8 cellular contexts compared by ENCODE assay signal in genomic region chr2:101223814-101224231, GRCh38. TPM values are rescaled to one million over a fixed set of nuclear protein-coding genes. Genes with fewer than 3 reads are reported as not detected.
DNase-seq lines count a peak whose midpoint lies in the region; ATAC-seq and TF ChIP-seq lines count a peak whose summit lies in the region.

No MANE protein-coding gene starts in this region.

- intact Hi-C loops in activated CD4-positive, alpha-beta T cell treated with anti-CD3 and anti-CD28 coated beads for 36 hours (cut with DNase I, micrococcal nuclease) = no loop called here
- intact Hi-C loops in mucosa of descending colon (cut with DNase I, micrococcal nuclease) = no loop called here
- intact Hi-C loops in prostate gland (cut with DNase I) = no loop called here

- H3K36me3 ChIP-seq in mucosa of descending colon (ENCODE audit: low read depth) = no peaks in the 10 kb centered on the region
- no peaks in the 10 kb centered on the region for H3K36me3 ChIP-seq in right atrium auricular region
- no peaks in the 10 kb centered on the region for H3K36me3 ChIP-seq in prostate gland

- DNase-seq in DMS79 treated with DMSO at 0.1 percent for 48 hours (lab: John Stamatoyannopoulos, UW) (peak; percentile 63), HL-60 (ENCODE audit: low read depth in 1 of 2, low spot score in 1 of 2) (peak; percentile 63 to 96), mucosa of descending colon (peak in 1 of 3 donors; percentile 31), right atrium auricular region (ENCODE audit: low spot score) (no peak), SK-N-DZ (ENCODE audit: low spot score) (no peak), prostate gland (ENCODE audit: low spot score) (no peak)
- DNase-seq in activated CD4-positive, alpha-beta T cell treated with anti-CD3 and anti-CD28 coated beads for 36 hours = peak; percentile 64

- H3K9me3 Mint-ChIP-seq in activated CD4-positive, alpha-beta T cell treated with anti-CD3 and anti-CD28 coated beads for 36 hours (ENCODE audit: low read depth) = peaks cover 11% of the 10 kb centered on the region

- CTCF ChIA-PET in activated CD4-positive, alpha-beta T cell treated with anti-CD3 and anti-CD28 coated beads for 36 hours (lab: Charles Lee) = interaction anchor here (0.5 to 1.5 kb wide), 6 partner anchors 28 to 1241 kb away, joined by 3 to 5 read pairs (median 4); no protein-coding TSS in a partner anchor

- H3K36me3 Mint-ChIP-seq in activated CD4-positive, alpha-beta T cell treated with anti-CD3 and anti-CD28 coated beads for 36 hours (ENCODE audit: low read depth) = no peaks in the 10 kb centered on the region

- H3K4me1 ChIP-seq in mucosa of descending colon (ENCODE audit: low read depth) = no peaks in the 10 kb centered on the region
- H3K4me1 ChIP-seq in right atrium auricular region = no peaks in the 10 kb centered on the region
- no peaks in the 10 kb centered on the region for H3K4me1 ChIP-seq in prostate gland (replicated peaks)

- H3K4me3 ChIP-seq in HL-60 (replicated peaks; ENCODE audit: insufficient read depth, low read length) (no peak overlapping the region), mucosa of descending colon (no peak overlapping the region), right atrium auricular region (no peak overlapping the region), prostate gland (no peak overlapping the region)

- 75% methylated on average over 7 of the region's 7 CpGs for WGBS in prostate gland

- peak overlapping the region; percentile 9 for H3K27ac Mint-ChIP-seq in activated CD4-positive, alpha-beta T cell treated with anti-CD3 and anti-CD28 coated beads for 36 hours

- H3K27ac ChIP-seq in HL-60 (replicated peaks) (peak overlapping the region; percentile 67), right atrium auricular region (no peak overlapping the region), prostate gland (no peak overlapping the region)

- no peak overlapping the region for H3K4me3 Mint-ChIP-seq in activated CD4-positive, alpha-beta T cell treated with anti-CD3 and anti-CD28 coated beads for 36 hours

- TF ChIP-seq POLR2A in prostate gland (IDR thresholded peaks at IDR 0.05) = no peak

- peaks cover 12% of the 10 kb centered on the region for H3K4me1 Mint-ChIP-seq in activated CD4-positive, alpha-beta T cell treated with anti-CD3 and anti-CD28 coated beads for 36 hours

- TF ChIP-seq CTCF in HL-60 (IDR thresholded peaks at IDR 0.05; ENCODE audit: insufficient read depth, low read length) (no peak), mucosa of descending colon (IDR thresholded peaks at IDR 0.05) (no peak), right atrium auricular region (IDR thresholded peaks at IDR 0.05) (no peak), prostate gland (IDR thresholded peaks at IDR 0.05) (no peak)

- no peaks in the 10 kb centered on the region for H3K27me3 Mint-ChIP-seq in activated CD4-positive, alpha-beta T cell treated with anti-CD3 and anti-CD28 coated beads for 36 hours

- POLR2A ChIA-PET in activated CD4-positive, alpha-beta T cell treated with anti-CD3 and anti-CD28 coated beads for 36 hours (lab: Charles Lee) = interaction anchor here (0.6 kb wide), 1 partner anchor 1908 kb away, joined by 7 read pairs; no protein-coding TSS in a partner anchor

- H3K27me3 ChIP-seq in HL-60 (ENCODE audit: insufficient read depth, poor library complexity, severe bottlenecking) = no peaks in the 10 kb centered on the region
- no peaks in the 10 kb centered on the region for H3K27me3 ChIP-seq in right atrium auricular region
- no peaks in the 10 kb centered on the region for H3K27me3 ChIP-seq in prostate gland (replicated peaks; ENCODE audit: insufficient read depth)

- ATAC-seq in GM21390 (IDR thresholded peaks at IDR 0.05; ENCODE audit: unreplicated experiment) (peak; percentile 99), mucosa of descending colon (peak; percentile 79)
- peak; percentile 95 for ATAC-seq in activated CD4-positive, alpha-beta T cell treated with anti-CD3 and anti-CD28 coated beads for 36 hours

- H3K9me3 ChIP-seq in mucosa of descending colon = no peaks in the 10 kb centered on the region
- H3K9me3 ChIP-seq in right atrium auricular region = no peaks in the 10 kb centered on the region
- H3K9me3 ChIP-seq in prostate gland = no peaks in the 10 kb centered on the region

RNA-seq across cellular contexts. Expression of gene CNOT11, which starts 28.9 kb away (rescaled TPM):
- 100 to 1,000 TPM in 1 of 2 experiments, 10 to 100 TPM in 1; 57.9 to 106 TPM for total RNA-seq in activated CD4-positive, alpha-beta T cell treated with anti-CD3 and anti-CD28 coated beads for 36 hours
- total RNA-seq in mucosa of descending colon = 10 to 100 TPM; 39.3 to 56.7 (median 54.4) TPM
- total RNA-seq in right atrium auricular region = 10 to 100 TPM; 37.0 to 40.4 TPM
- polyA plus RNA-seq in SK-N-DZ (2014; cell fraction: cytosol; rRNA removed) = 48.7 and 52.4 TPM in 2 replicates
- polyA plus RNA-seq in SK-N-DZ (2014; cell fraction: nucleus; rRNA removed) = 85.5 and 88.8 TPM in 2 replicates
- total RNA-seq in prostate gland = 10 to 100 TPM; 41.0 to 41.4 TPM

Comparison
In these comparisons a context has a peak if more than half of its experiments do, and no peak if none do; other contexts are left out.
1. DNase-seq: peak in DMS79 treated with DMSO at 0.1 percent for 48 hours (single experiment), HL-60 (2 of 2) and activated CD4-positive, alpha-beta T cell treated with anti-CD3 and anti-CD28 coated beads for 36 hours (single experiment); none in right atrium auricular region (single experiment), SK-N-DZ (single experiment) and prostate gland (single experiment).
2. Peak in every context shown above with its lines, with median percentiles within 50 percentile points of each other: ATAC-seq.